ENCODE assay signal across 9 cellular contexts in genomic region chr17:72126575-72127486, GRCh38. TPM values are rescaled to one million over a fixed set of nuclear protein-coding genes. Genes with fewer than 3 reads are reported as not detected.
DNase-seq lines count a peak whose midpoint lies in the region; TF ChIP-seq lines count a peak whose summit lies in the region.
"Had no signal": no experiment of that assay in that cellular context is flagged by ENCODE, and none has a peak within 500 bp of the region (broad histone marks: within the 10 kb centered on the region; RNA-seq: fewer than 3 reads in every experiment).

No MANE protein-coding gene starts in this region.

- intact Hi-C loops in colonic mucosa (cut with DNase I): loop anchor here (5.0 kb wide), 1 partner anchor 410 kb away; no protein-coding TSS in a partner anchor

- peaks cover 41% of the 10 kb centered on the region for H3K27me3 Mint-ChIP-seq in activated T-cell treated with anti-CD3 and anti-CD28 coated beads, Interleukin-2, amount 50 U/mL, for 24 hours

- no peaks in the 10 kb centered on the region for H3K27me3 ChIP-seq in MG63
- peaks cover 5% of the 10 kb centered on the region for H3K27me3 ChIP-seq in colonic mucosa

- no peaks in the 10 kb centered on the region for H3K4me1 ChIP-seq in colonic mucosa

- H3K4me3 ChIP-seq in AG10803 (ENCODE audit: low read length) (no peak overlapping the region), MG63 (no peak overlapping the region), colonic mucosa (no peak overlapping the region)

- H3K27ac Mint-ChIP-seq in activated T-cell treated with anti-CD3 and anti-CD28 coated beads, Interleukin-2, amount 50 U/mL, for 24 hours: no peak overlapping the region

- H3K36me3 ChIP-seq in MG63 (peaks cover 9% of the 10 kb centered on the region), colonic mucosa (no peaks in the 10 kb centered on the region)

- H3K9me3 Mint-ChIP-seq in activated T-cell treated with anti-CD3 and anti-CD28 coated beads, Interleukin-2, amount 50 U/mL, for 24 hours: no peaks in the 10 kb centered on the region

- no peak for TF ChIP-seq CTCF in AG10803 (conservative IDR thresholded peaks at IDR 0.05; ENCODE audit: low read length)
- TF ChIP-seq CTCF in colonic mucosa (IDR thresholded peaks at IDR 0.05): no peak

- H3K27ac ChIP-seq in colonic mucosa: peak overlapping the region; percentile 28

- peak overlapping the region in 1 of 2 donors; percentile 26 for H3K9ac ChIP-seq in colonic mucosa (ENCODE audit: low read depth in 2 of 2, low read length in 2 of 2)

- peaks cover 5% of the 10 kb centered on the region for H3K4me1 Mint-ChIP-seq in activated T-cell treated with anti-CD3 and anti-CD28 coated beads, Interleukin-2, amount 50 U/mL, for 24 hours (ENCODE audit: low read depth)

- H3K9me3 ChIP-seq in MG63 (no peaks in the 10 kb centered on the region; the same call in 1 of the 2 replicates), colonic mucosa (no peaks in the 10 kb centered on the region)

- no peaks in the 10 kb centered on the region for H3K36me3 Mint-ChIP-seq in activated T-cell treated with anti-CD3 and anti-CD28 coated beads, Interleukin-2, amount 50 U/mL, for 24 hours (ENCODE audit: low read depth)

- H3K4me3 Mint-ChIP-seq in activated T-cell treated with anti-CD3 and anti-CD28 coated beads, Interleukin-2, amount 50 U/mL, for 24 hours: no peak overlapping the region

- DNase-seq in AG10803 (ENCODE audit: low read depth) (peak; percentile 78), MG63 (peak; percentile 37), colonic mucosa (peak; percentile 75), mucosa of gallbladder (ENCODE audit: low spot score) (peak; percentile 51), NCI-H524 (lab: John Stamatoyannopoulos, UW) (no peak), SIG-M5 treated with dmso at 0.1 percent for 504 hours (lab: John Stamatoyannopoulos, UW; ENCODE audit: unreplicated experiment) (no peak)
- DNase-seq in activated T-cell treated with anti-CD3 and anti-CD28 coated beads, Interleukin-2, amount 50 U/mL, for 24 hours: no peak
- no peak for DNase-seq in stimulated activated naive CD4-positive, alpha-beta T cell (lab: John Stamatoyannopoulos, UW)
- DNase-seq: NCI-H2171 had no signal

RNA-seq across cellular contexts. Expression of gene SOX9, which starts 6.0 kb away (rescaled TPM):
- 0.82 and 3.0 TPM in 2 replicates for total RNA-seq in MG63 (2014; rRNA removed; shearing (Covaris generic); ENCODE audit: low replicate concordance)
- total RNA-seq in colonic mucosa: 10 to 100 TPM; 52.3 to 74.2 TPM
- total RNA-seq in mucosa of gallbladder: 67.0 TPM

Comparison
In these comparisons a context has a peak if more than half of its experiments do, and no peak if none do; other contexts are left out.
1. DNase-seq: peak in AG10803 (single experiment), MG63 (single experiment), colonic mucosa (single experiment) and mucosa of gallbladder (single experiment); none in NCI-H524 (0 of 2), SIG-M5 treated with dmso at 0.1 percent for 504 hours (single experiment), activated T-cell treated with anti-CD3 and anti-CD28 coated beads, Interleukin-2, amount 50 U/mL, for 24 hours (single experiment) and stimulated activated naive CD4-positive, alpha-beta T cell (0 of 6).
2. RNA of gene SOX9, which starts 6.0 kb away (total RNA-seq): 52.3 to 74.2 TPM in colonic mucosa and 67.0 TPM in mucosa of gallbladder (single experiment); 0.82 to 3.0 TPM in MG63; every median in the first group is over 10 times any median in the second.